ENCODE assay signal across 1 cellular context in genomic region chr15:80662756-80663553, GRCh38.
TF ChIP-seq lines count a peak whose summit lies in the region.

No MANE protein-coding gene starts in this region.

TF ChIP-seq in WTC11, 78 proteins besides CTCF, POLR2A, EP300 and RAD21 (continued from another document):
- TF ChIP-seq AR (CRISPR knock-in tag; IDR thresholded peaks at IDR 0.05) (no peak), CREB1 (CRISPR knock-in tag; IDR thresholded peaks at IDR 0.05) (no peak), ZNF423 (CRISPR knock-in tag; IDR thresholded peaks at IDR 0.05) (no peak), ZSCAN18 (CRISPR knock-in tag; IDR thresholded peaks at IDR 0.05) (no peak), ZNF532 (CRISPR knock-in tag; IDR thresholded peaks at IDR 0.05; ENCODE audit: borderline replicate concordance) (no peak), JUN (CRISPR knock-in tag; IDR thresholded peaks at IDR 0.05) (no peak), ZNF425 (CRISPR knock-in tag; conservative IDR thresholded peaks at IDR 0.05) (no peak), NR1H2 (CRISPR knock-in tag; IDR thresholded peaks at IDR 0.05) (no peak)
